ENCODE assay signal across 8 cellular contexts in the genomic region with DNA sequence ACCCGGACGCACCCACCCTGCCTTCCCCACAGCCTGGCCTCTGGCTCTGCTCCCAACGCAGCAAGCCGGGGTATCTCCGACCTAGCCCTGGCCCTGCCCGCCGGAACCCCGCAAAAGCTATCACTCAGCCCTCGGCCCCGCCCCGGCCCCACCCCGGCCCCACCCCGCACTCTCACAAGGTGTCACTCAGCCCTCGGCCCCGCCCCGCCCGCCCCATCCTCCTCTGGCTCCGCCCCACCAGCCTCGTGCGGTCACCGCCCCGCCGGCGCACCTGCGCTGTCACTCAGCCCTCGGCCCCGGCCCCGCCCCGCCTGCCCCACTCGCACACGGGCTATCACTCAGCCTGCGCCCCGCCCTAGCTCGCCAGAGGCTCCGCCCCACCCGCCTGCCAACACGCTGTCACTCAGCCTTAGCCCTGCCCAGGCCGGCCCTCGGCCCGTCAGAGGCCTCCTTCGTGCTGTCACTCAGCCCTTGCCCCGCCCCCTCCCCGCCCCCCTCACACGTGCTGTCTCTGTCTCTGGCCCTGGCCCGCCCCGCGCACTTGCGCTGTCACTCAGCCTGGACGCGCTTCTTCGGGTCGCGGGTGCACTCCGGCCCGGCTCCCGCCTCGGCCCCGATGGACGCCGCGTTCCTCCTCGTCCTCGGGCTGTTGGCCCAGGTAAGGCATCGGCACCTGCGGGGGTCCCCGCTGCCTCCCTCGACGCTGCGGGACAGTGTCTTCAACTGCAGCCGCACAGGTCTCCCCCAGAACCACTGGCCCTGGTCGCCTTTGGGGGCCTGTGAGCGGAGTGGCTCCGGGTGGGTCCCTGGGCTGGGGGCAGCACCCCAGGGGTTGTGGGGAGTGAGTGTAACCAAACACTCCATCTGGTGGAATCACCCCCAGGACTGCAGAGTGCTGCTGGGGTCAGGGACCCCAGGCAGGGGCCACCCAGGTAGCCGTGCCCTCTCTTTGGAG. TPM values are rescaled to one million over a fixed set of nuclear protein-coding genes. Genes with fewer than 3 reads are reported as not detected.
DNase-seq lines count a peak whose midpoint lies in the region; ATAC-seq, FAIRE-seq and TF ChIP-seq lines count a peak whose summit lies in the region.

A gene with protein sequence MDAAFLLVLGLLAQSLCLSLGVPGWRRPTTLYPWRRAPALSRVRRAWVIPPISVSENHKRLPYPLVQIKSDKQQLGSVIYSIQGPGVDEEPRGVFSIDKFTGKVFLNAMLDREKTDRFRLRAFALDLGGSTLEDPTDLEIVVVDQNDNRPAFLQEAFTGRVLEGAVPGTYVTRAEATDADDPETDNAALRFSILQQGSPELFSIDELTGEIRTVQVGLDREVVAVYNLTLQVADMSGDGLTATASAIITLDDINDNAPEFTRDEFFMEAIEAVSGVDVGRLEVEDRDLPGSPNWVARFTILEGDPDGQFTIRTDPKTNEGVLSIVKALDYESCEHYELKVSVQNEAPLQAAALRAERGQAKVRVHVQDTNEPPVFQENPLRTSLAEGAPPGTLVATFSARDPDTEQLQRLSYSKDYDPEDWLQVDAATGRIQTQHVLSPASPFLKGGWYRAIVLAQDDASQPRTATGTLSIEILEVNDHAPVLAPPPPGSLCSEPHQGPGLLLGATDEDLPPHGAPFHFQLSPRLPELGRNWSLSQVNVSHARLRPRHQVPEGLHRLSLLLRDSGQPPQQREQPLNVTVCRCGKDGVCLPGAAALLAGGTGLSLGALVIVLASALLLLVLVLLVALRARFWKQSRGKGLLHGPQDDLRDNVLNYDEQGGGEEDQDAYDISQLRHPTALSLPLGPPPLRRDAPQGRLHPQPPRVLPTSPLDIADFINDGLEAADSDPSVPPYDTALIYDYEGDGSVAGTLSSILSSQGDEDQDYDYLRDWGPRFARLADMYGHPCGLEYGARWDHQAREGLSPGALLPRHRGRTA (plus strand): TSS at position 533 of the 955 bp plus-strand sequence. CDS start 84 bp downstream, at position 617.

- ATAC-seq in HG02943 (IDR thresholded peaks at IDR 0.05; ENCODE audit: low read depth, unreplicated experiment) (peak; percentile 53), HG03378 (IDR thresholded peaks at IDR 0.05; ENCODE audit: unreplicated experiment) (no peak)

- no peaks in the 10 kb centered on the region for H4K20me1 ChIP-seq in astrocyte (ENCODE audit: insufficient read depth, low read length)

- H3K36me3 ChIP-seq in astrocyte (ENCODE audit: insufficient read depth, low read length) = no peaks in the 10 kb centered on the region

- H3K27ac ChIP-seq in astrocyte (ENCODE audit: low read depth, low read length) = no peak within 1 kb of the TSS

- H3K9me3 ChIP-seq in astrocyte (ENCODE audit: insufficient read depth, low read depth, low read length) = no peaks in the 10 kb centered on the region

- no peak within 1 kb of the TSS for H3K27ac Mint-ChIP-seq in T-helper 2 cell treated with Interferon-gamma antibody and Interleukin-4, amounts not matched to agents 5 μg/mL and 100 μg/mL, for 36 hours
- H3K27ac Mint-ChIP-seq in astrocyte (ENCODE audit: unreplicated experiment) = no peak within 1 kb of the TSS

- H3K79me2 ChIP-seq in astrocyte (ENCODE audit: insufficient read depth, low read length) = no peaks in the 10 kb centered on the region

- H2AFZ ChIP-seq in astrocyte (ENCODE audit: low read depth, low read length) = peak within 1 kb of the TSS; percentile 56

- no peaks in the 10 kb centered on the region for H3K27me3 Mint-ChIP-seq in T-helper 2 cell treated with Interferon-gamma antibody and Interleukin-4, amounts not matched to agents 5 μg/mL and 100 μg/mL, for 36 hours (ENCODE audit: low read depth)
- peaks cover 16% of the 10 kb centered on the region for H3K27me3 Mint-ChIP-seq in astrocyte (ENCODE audit: low read depth, unreplicated experiment)

- H3K4me1 Mint-ChIP-seq in T-helper 2 cell treated with Interferon-gamma antibody and Interleukin-4, amounts not matched to agents 5 μg/mL and 100 μg/mL, for 36 hours (ENCODE audit: low read depth) = peaks cover 5% of the 10 kb centered on the region
- peaks cover 2% of the 10 kb centered on the region for H3K4me1 Mint-ChIP-seq in astrocyte (ENCODE audit: low read depth, unreplicated experiment)

- H3K9me3 Mint-ChIP-seq in T-helper 2 cell treated with Interferon-gamma antibody and Interleukin-4, amounts not matched to agents 5 μg/mL and 100 μg/mL, for 36 hours = no peaks in the 10 kb centered on the region
- H3K9me3 Mint-ChIP-seq in astrocyte (ENCODE audit: unreplicated experiment) = no peaks in the 10 kb centered on the region

- peaks cover 6% of the 10 kb centered on the region for H3K4me1 ChIP-seq in astrocyte (ENCODE audit: insufficient read depth, low read length)

- TF ChIP-seq CTCF in GM12875 (IDR thresholded peaks at IDR 0.05; ENCODE audit: borderline replicate concordance, insufficient read depth, low read depth, low read length) = no peak
- no peak for TF ChIP-seq CTCF in astrocyte (IDR thresholded peaks at IDR 0.05; ENCODE audit: insufficient read depth, low read depth, low read length)
- no peak for TF ChIP-seq CTCF in retinal pigment epithelial cell (conservative IDR thresholded peaks at IDR 0.05; ENCODE audit: low read depth, low read length)

- peak; percentile 81 to 96 for DNase-seq in NCI-H187 (lab: John Stamatoyannopoulos, UW)
- peak; percentile 88 for DNase-seq in T-helper 2 cell treated with Interferon-gamma antibody and Interleukin-4, amounts not matched to agents 5 μg/mL and 100 μg/mL, for 36 hours (ENCODE audit: low spot score)
- peak; percentile 52 for DNase-seq in astrocyte (ENCODE audit: low read depth)
- DNase-seq in hippocampal formation (lab: John Stamatoyannopoulos, UW) = peak; percentile 53 to 76
- peak; percentile 63 for DNase-seq in retinal pigment epithelial cell (ENCODE audit: low read depth)

- peak within 1 kb of the TSS; percentile 33 for H3K4me3 ChIP-seq in GM12875 (ENCODE audit: low read depth, low read length)
- no peak within 1 kb of the TSS for H3K4me3 ChIP-seq in astrocyte (ENCODE audit: insufficient read depth, low read depth, low read length)
- peak within 1 kb of the TSS; percentile 36 for H3K4me3 ChIP-seq in retinal pigment epithelial cell (ENCODE audit: low read length)

- no peak for FAIRE-seq in astrocyte (lab: Jason Lieb, UNC)

- H3K9ac ChIP-seq in astrocyte (ENCODE audit: low read length) = no peak within 1 kb of the TSS

- peak within 1 kb of the TSS; percentile 67 for H3K4me2 ChIP-seq in astrocyte (ENCODE audit: low read length)

- no peaks in the 10 kb centered on the region for H3K36me3 Mint-ChIP-seq in T-helper 2 cell treated with Interferon-gamma antibody and Interleukin-4, amounts not matched to agents 5 μg/mL and 100 μg/mL, for 36 hours (ENCODE audit: low read depth)
- no peaks in the 10 kb centered on the region for H3K36me3 Mint-ChIP-seq in astrocyte (ENCODE audit: low read depth, unreplicated experiment)

- H3K4me3 Mint-ChIP-seq in T-helper 2 cell treated with Interferon-gamma antibody and Interleukin-4, amounts not matched to agents 5 μg/mL and 100 μg/mL, for 36 hours = peak within 1 kb of the TSS; percentile 68
- peak within 1 kb of the TSS; percentile 58 for H3K4me3 Mint-ChIP-seq in astrocyte (ENCODE audit: unreplicated experiment)

- no peaks in the 10 kb centered on the region for H3K27me3 ChIP-seq in astrocyte (ENCODE audit: insufficient read depth, low read length)

RNA-seq across cellular contexts. Expression of the gene that starts here (rescaled TPM):
- total RNA-seq in astrocyte = 0.17 and 0.18 TPM in 2 replicates

Comparison
In these comparisons a context has a peak if more than half of its experiments do, and no peak if none do; other contexts are left out.
1. Peak in DNase-seq and H3K4me2 ChIP-seq in astrocyte; RNA of the gene not detected or under 1 TPM.